ENCODE assay signal across 24 cellular contexts in the genomic region with DNA sequence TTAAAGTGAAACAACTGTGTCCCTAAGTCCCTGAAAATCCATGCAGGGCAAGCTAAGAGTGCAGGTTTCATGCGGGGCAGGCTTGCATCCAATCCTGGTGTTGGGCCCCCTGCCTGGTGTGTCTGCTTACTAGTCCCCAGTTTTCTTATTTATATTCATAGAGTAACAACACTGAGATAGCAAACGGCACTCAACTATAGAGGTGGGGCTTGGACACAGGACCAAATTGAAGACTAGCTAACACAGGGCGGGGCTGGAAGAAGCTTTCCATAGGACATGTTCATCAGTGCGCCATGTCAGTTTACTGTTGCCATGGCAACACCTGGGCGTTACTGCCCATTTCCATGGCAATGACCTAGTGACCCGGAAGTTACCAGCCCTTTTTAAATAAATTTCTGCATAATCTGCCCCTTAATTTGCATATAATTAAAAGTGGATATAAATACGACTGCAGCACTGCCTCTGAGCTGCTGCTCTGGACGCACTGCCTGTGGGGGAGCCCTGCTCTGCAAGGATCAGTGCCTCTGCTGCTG.
"Had no signal": no experiment of that assay in that cellular context is flagged by ENCODE, and none has a peak within 500 bp of the region (broad histone marks: within the 10 kb centered on the region; RNA-seq: fewer than 3 reads in every experiment).

No MANE protein-coding gene starts in this region.

- H3K4me2 ChIP-seq: SK-N-SH had no signal

- H3K4me3 ChIP-seq: SJSA1 had no signal

- H3K9me3 ChIP-seq: SJSA1 had no signal

- H3K27me3 ChIP-seq: SJSA1 had no signal

- H3K36me3 ChIP-seq: SJSA1 had no signal

- ATAC-seq: T-cell had no signal

- H3K27ac ChIP-seq: HL-60, SJSA1 had no signal

- DNase-seq: Kasumi-1, KG1, MV-4-11, NCI-H1092, NCI-H1105 treated with DMSO at 0.1 percent for 48 hours, NCI-H1417 treated with DMSO at 0.1 percent for 48 hours, NCI-H187, NCI-H2029, NCI-H2081 treated with DMSO at 0.1 percent for 48 hours, NCI-H2171 treated with DMSO at 0.1 percent for 48 hours, NCI-H345, NCI-H446 treated with DMSO at 0.1 percent for 48 hours, NCI-H510A treated with DMSO at 0.1 percent for 48 hours, NCI-H774, Right ventricle myocardium superior, RPMI8226, SIG-M5, SK-N-SH, SW 1271, T-cell had no signal

- FAIRE-seq: HTR-8/SVneo, RCC 7860 had no signal

- H3K9ac ChIP-seq: SK-N-SH had no signal
